In the genomic region with DNA sequence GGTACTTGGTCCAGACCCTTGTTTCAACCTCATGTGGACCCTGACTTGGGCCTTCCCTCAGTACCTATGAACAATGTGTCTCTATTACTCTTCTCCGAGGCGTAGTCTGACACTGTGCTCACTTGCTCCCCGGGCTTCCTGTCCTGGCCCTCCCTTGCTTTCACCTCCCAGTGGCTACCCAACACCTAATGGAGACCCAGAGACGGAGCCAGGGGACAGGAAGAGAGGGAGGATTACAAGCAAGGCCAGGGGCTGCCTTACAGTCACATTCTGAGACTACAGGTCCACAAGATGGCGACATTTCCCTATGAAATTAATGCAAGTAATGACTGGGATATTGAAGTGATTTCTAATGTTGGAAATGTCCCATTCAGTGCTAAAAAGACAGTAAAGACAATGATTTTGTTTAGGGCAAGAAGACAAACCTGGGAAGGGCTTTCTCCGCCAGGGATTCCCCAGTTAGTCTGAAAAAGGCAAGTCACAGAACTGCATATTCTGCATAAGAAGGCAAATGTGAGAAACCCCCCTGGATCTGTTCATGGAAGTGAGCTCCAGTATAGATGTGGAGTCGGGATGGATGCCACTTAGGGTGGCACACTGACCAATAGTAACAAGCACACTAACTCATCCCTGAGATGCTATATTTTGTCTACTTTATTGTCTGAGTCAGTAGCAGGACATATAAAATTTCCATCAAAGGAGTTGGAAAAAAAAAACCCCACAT, we compare ENCODE assay signal across 8 cellular contexts. TPM values are rescaled to one million over a fixed set of nuclear protein-coding genes. Genes with fewer than 3 reads are reported as not detected.
DNase-seq lines count a peak whose midpoint lies in the region; ATAC-seq and TF ChIP-seq lines count a peak whose summit lies in the region.

No MANE protein-coding gene starts in this region.

- no peaks in the 10 kb centered on the region for H3K4me1 Mint-ChIP-seq in endothelial cell (ENCODE audit: unreplicated experiment)

- no peak for TF ChIP-seq POLR2A in stomach (IDR thresholded peaks at IDR 0.05)

- ATAC-seq in HG03432 (IDR thresholded peaks at IDR 0.05; ENCODE audit: unreplicated experiment) (peak; percentile 72), HG03135 (IDR thresholded peaks at IDR 0.05; ENCODE audit: unreplicated experiment) (no peak)

- H3K36me3 Mint-ChIP-seq in endothelial cell (ENCODE audit: low read depth, unreplicated experiment) = no peaks in the 10 kb centered on the region

- no peak overlapping the region for H3K27ac ChIP-seq in stomach

- no peak overlapping the region for H3K4me3 ChIP-seq in stomach

- no peaks in the 10 kb centered on the region for H3K4me1 ChIP-seq in stomach

- intact Hi-C loops in stomach (cut with DNase I; ENCODE audit: low total_unique reads) = loop anchor here (5.0 kb wide), 1 partner anchor 525 kb away; no protein-coding TSS in a partner anchor

- H3K27me3 Mint-ChIP-seq in endothelial cell (ENCODE audit: unreplicated experiment) = no peaks in the 10 kb centered on the region

- H3K27me3 ChIP-seq in stomach = no peaks in the 10 kb centered on the region

- no peak for TF ChIP-seq EP300 in stomach (IDR thresholded peaks at IDR 0.05)

- no peaks in the 10 kb centered on the region for H3K9me3 Mint-ChIP-seq in endothelial cell (ENCODE audit: unreplicated experiment)

- H3K4me3 Mint-ChIP-seq in endothelial cell (ENCODE audit: unreplicated experiment) = no peak overlapping the region

- no peaks in the 10 kb centered on the region for H3K36me3 ChIP-seq in stomach

- H3K9me3 ChIP-seq in stomach = peaks cover 0 to 8% (median 3%) of the 10 kb centered on the region in 4 donors

- peak; percentile 47 for TF ChIP-seq CTCF in endothelial cell (IDR thresholded peaks at IDR 0.05; ENCODE audit: unreplicated experiment)
- peak in 3 of 7 experiments; percentile 35 to 41 (median 37) for TF ChIP-seq CTCF in stomach (IDR thresholded peaks at IDR 0.05)

- no peak overlapping the region for H3K27ac Mint-ChIP-seq in endothelial cell (ENCODE audit: unreplicated experiment)

- DNase-seq in Daoy (ENCODE audit: low read depth) = peak; percentile 65
- DNase-seq in NCI-H748 treated with DMSO at 0.1 percent for 48 hours (lab: John Stamatoyannopoulos, UW) = peak; percentile 66
- peak; percentile 34 to 51 for DNase-seq in activated CD4-positive, alpha-beta T cell treated with anti-CD3 and anti-CD28 coated beads, Interleukin-2, amount 50 U/mL, for 48 hours
- peak; percentile 66 for DNase-seq in endothelial cell (ENCODE audit: low spot score)
- peak; percentile 39 for DNase-seq in middle frontal gyrus (ENCODE audit: extremely low spot score, low spot score)
- peak; percentile 33 for DNase-seq in stomach

- WGBS in stomach, 5 donors = 54 to 56% (median 55%) methylated on average over 7 of the region's 7 CpGs

RNA-seq across cellular contexts. Expression of a gene that starts 44.0 kb away (rescaled TPM):
- total RNA-seq in Daoy (2014; rRNA removed; shearing (Covaris generic)) = 7.1 and 8.9 TPM in 2 replicates
- total RNA-seq in endothelial cell (ENCODE audit: unreplicated experiment) = 5.1 TPM
- 1 to 10 TPM; 1.4 to 9.3 (median 6.8) TPM for total RNA-seq in stomach
- 1 to 10 TPM; 2.3 to 3.2 (median 2.6) TPM for polyA plus RNA-seq in stomach
